In the genomic region with DNA sequence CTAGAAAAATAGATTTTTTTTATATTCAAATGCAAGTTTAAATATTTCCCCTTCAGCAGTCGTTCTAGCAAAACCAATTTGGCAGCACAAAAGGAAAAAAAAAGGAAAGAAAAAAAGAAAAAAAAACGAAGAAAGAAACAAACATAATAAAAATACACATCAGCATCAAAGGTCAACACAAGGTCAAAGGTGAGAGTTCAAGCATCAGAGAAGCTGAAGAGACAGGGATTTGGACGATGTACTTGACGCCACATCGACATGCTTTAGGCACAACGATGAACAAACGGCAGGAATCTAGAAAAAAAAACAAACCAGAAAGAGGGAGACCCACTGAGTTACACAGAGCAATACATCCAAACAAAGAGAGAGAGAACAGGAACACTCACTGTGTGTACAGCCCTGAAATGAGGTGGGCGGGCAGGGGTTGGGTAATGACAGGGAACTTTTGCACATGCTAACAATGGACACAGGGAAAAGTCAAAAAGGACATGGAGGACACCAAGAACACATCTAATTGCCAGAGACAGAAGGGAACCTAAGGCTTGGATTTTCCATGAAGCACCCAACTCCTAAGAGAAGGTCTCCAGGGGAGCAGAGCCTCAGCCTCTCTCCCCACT, we compare ENCODE assay signal across 12 cellular contexts. TPM values are rescaled to one million over a fixed set of nuclear protein-coding genes. Genes with fewer than 3 reads are reported as not detected.
DNase-seq lines count a peak whose midpoint lies in the region; ATAC-seq lines count a peak whose summit lies in the region.
"Had no signal": no experiment of that assay in that cellular context is flagged by ENCODE, and none has a peak within 500 bp of the region (broad histone marks: within the 10 kb centered on the region; RNA-seq: fewer than 3 reads in every experiment).

No MANE protein-coding gene starts in this region.

- ATAC-seq in activated CD8-positive, alpha-beta memory T cell treated with anti-CD3 and anti-CD28 coated beads, Interleukin-2, amount 10 ng/mL, durations not matched to agents 7 days and 5 days = no peak
- ATAC-seq in T-helper 17 cell = no peak
- ATAC-seq in stimulated activated memory B cell treated with anti-CD40 and anti-IgM and Interleukin-4, amounts not matched to agents 10 μg/mL and 1 μg/mL and 100 μg/mL, for 72 hours = no peak

- DNase-seq in activated CD8-positive, alpha-beta memory T cell treated with anti-CD3 and anti-CD28 coated beads, Interleukin-2, amount 10 ng/mL, durations not matched to agents 7 days and 5 days = no peak
- DNase-seq in activated CD8-positive, alpha-beta memory T cell treated with anti-CD3 and anti-CD28 coated beads, Interleukin-2, amount 50 U/mL, for 4 hours = no peak
- DNase-seq in T-helper 17 cell (no peak), iris pigment epithelial cell (ENCODE audit: low read depth) (peak; percentile 38), NCI-H524 (lab: John Stamatoyannopoulos, UW) (no peak), NCI-H748 (lab: John Stamatoyannopoulos, UW; ENCODE audit: unreplicated experiment) (no peak)
- no peak for DNase-seq in stimulated activated CD8-positive, alpha-beta memory T cell treated with anti-CD3 and anti-CD28 coated beads, Interleukin-4, amount 100 ng/mL, for 48 hours
- DNase-seq: AML-193; effector CD8-positive, alpha-beta T cell; NCI-H187 treated with DMSO at 0.1 percent for 48 hours; occipital lobe had no signal

- no peaks in the 10 kb centered on the region for H3K4me1 Mint-ChIP-seq in activated CD8-positive, alpha-beta memory T cell treated with anti-CD3 and anti-CD28 coated beads, Interleukin-2, amount 10 ng/mL, durations not matched to agents 7 days and 5 days
- peaks cover 9% of the 10 kb centered on the region for H3K4me1 Mint-ChIP-seq in T-helper 17 cell
- peaks cover 7% of the 10 kb centered on the region for H3K4me1 Mint-ChIP-seq in stimulated activated memory B cell treated with anti-CD40 and anti-IgM and Interleukin-4, amounts not matched to agents 10 μg/mL and 1 μg/mL and 100 μg/mL, for 72 hours

- peak overlapping the region; percentile 39 for H3K27ac Mint-ChIP-seq in activated CD8-positive, alpha-beta memory T cell treated with anti-CD3 and anti-CD28 coated beads, Interleukin-2, amount 10 ng/mL, durations not matched to agents 7 days and 5 days
- peak overlapping the region; percentile 6 for H3K27ac Mint-ChIP-seq in T-helper 17 cell
- peak overlapping the region; percentile 61 for H3K27ac Mint-ChIP-seq in stimulated activated memory B cell treated with anti-CD40 and anti-IgM and Interleukin-4, amounts not matched to agents 10 μg/mL and 1 μg/mL and 100 μg/mL, for 72 hours

- H3K27me3 Mint-ChIP-seq in activated CD8-positive, alpha-beta memory T cell treated with anti-CD3 and anti-CD28 coated beads, Interleukin-2, amount 10 ng/mL, durations not matched to agents 7 days and 5 days = no peaks in the 10 kb centered on the region
- no peaks in the 10 kb centered on the region for H3K27me3 Mint-ChIP-seq in T-helper 17 cell
- H3K27me3 Mint-ChIP-seq in stimulated activated memory B cell treated with anti-CD40 and anti-IgM and Interleukin-4, amounts not matched to agents 10 μg/mL and 1 μg/mL and 100 μg/mL, for 72 hours = no peaks in the 10 kb centered on the region

- H3K9me3 Mint-ChIP-seq in activated CD8-positive, alpha-beta memory T cell treated with anti-CD3 and anti-CD28 coated beads, Interleukin-2, amount 10 ng/mL, durations not matched to agents 7 days and 5 days (ENCODE audit: low read depth) = no peaks in the 10 kb centered on the region
- no peaks in the 10 kb centered on the region for H3K9me3 Mint-ChIP-seq in stimulated activated memory B cell treated with anti-CD40 and anti-IgM and Interleukin-4, amounts not matched to agents 10 μg/mL and 1 μg/mL and 100 μg/mL, for 72 hours

- H3K4me3 Mint-ChIP-seq in activated CD8-positive, alpha-beta memory T cell treated with anti-CD3 and anti-CD28 coated beads, Interleukin-2, amount 10 ng/mL, durations not matched to agents 7 days and 5 days = no peak overlapping the region
- no peak overlapping the region for H3K4me3 Mint-ChIP-seq in T-helper 17 cell
- no peak overlapping the region for H3K4me3 Mint-ChIP-seq in stimulated activated memory B cell treated with anti-CD40 and anti-IgM and Interleukin-4, amounts not matched to agents 10 μg/mL and 1 μg/mL and 100 μg/mL, for 72 hours

- no peaks in the 10 kb centered on the region for H3K9me3 ChIP-seq in T-helper 17 cell (ENCODE audit: control insufficient read depth, low read length, poor library complexity, severe bottlenecking)

- H3K36me3 Mint-ChIP-seq in activated CD8-positive, alpha-beta memory T cell treated with anti-CD3 and anti-CD28 coated beads, Interleukin-2, amount 10 ng/mL, durations not matched to agents 7 days and 5 days = peaks cover 24% of the 10 kb centered on the region
- peaks cover 8% of the 10 kb centered on the region for H3K36me3 Mint-ChIP-seq in T-helper 17 cell (ENCODE audit: low read depth)
- peaks cover 68% of the 10 kb centered on the region for H3K36me3 Mint-ChIP-seq in stimulated activated memory B cell treated with anti-CD40 and anti-IgM and Interleukin-4, amounts not matched to agents 10 μg/mL and 1 μg/mL and 100 μg/mL, for 72 hours

- CTCF ChIA-PET in activated CD8-positive, alpha-beta memory T cell treated with anti-CD3 and anti-CD28 coated beads, Interleukin-2, amount 10 ng/mL, durations not matched to agents 7 days and 5 days (lab: Charles Lee) = interaction anchor here (0.9 kb wide), 1 partner anchor 289 kb away, joined by 3 read pairs; no protein-coding TSS in a partner anchor

RNA-seq across cellular contexts. Expression of a gene that starts 19.8 kb away (rescaled TPM):
- under 1 TPM; 0.16 to 0.79 TPM for total RNA-seq in activated CD8-positive, alpha-beta memory T cell treated with anti-CD3 and anti-CD28 coated beads, Interleukin-2, amount 10 ng/mL, durations not matched to agents 7 days and 5 days
- 1 to 10 TPM; 3.0 to 3.1 TPM for total RNA-seq in T-helper 17 cell
- total RNA-seq: occipital lobe had no signal

RNA-seq across cellular contexts. Expression of a gene that starts 42.5 kb away (rescaled TPM):
- 100 to 1,000 TPM; 150 to 164 TPM for total RNA-seq in activated CD8-positive, alpha-beta memory T cell treated with anti-CD3 and anti-CD28 coated beads, Interleukin-2, amount 10 ng/mL, durations not matched to agents 7 days and 5 days
- 10 to 100 TPM; 47.8 to 55.2 TPM for total RNA-seq in T-helper 17 cell

Comparison
In these comparisons a context has a peak if more than half of its experiments do, and no peak if none do; other contexts are left out.
1. H3K27ac Mint-ChIP-seq: peak in every context shown above with its lines; median percentile 61 in stimulated activated memory B cell treated with anti-CD40 and anti-IgM and Interleukin-4, amounts not matched to agents 10 μg/mL and 1 μg/mL and 100 μg/mL, for 72 hours; 39 in activated CD8-positive, alpha-beta memory T cell treated with anti-CD3 and anti-CD28 coated beads, Interleukin-2, amount 10 ng/mL, durations not matched to agents 7 days and 5 days; 6 in T-helper 17 cell.